Comparison of ENCODE assay signal across 18 cellular contexts in the genomic region with DNA sequence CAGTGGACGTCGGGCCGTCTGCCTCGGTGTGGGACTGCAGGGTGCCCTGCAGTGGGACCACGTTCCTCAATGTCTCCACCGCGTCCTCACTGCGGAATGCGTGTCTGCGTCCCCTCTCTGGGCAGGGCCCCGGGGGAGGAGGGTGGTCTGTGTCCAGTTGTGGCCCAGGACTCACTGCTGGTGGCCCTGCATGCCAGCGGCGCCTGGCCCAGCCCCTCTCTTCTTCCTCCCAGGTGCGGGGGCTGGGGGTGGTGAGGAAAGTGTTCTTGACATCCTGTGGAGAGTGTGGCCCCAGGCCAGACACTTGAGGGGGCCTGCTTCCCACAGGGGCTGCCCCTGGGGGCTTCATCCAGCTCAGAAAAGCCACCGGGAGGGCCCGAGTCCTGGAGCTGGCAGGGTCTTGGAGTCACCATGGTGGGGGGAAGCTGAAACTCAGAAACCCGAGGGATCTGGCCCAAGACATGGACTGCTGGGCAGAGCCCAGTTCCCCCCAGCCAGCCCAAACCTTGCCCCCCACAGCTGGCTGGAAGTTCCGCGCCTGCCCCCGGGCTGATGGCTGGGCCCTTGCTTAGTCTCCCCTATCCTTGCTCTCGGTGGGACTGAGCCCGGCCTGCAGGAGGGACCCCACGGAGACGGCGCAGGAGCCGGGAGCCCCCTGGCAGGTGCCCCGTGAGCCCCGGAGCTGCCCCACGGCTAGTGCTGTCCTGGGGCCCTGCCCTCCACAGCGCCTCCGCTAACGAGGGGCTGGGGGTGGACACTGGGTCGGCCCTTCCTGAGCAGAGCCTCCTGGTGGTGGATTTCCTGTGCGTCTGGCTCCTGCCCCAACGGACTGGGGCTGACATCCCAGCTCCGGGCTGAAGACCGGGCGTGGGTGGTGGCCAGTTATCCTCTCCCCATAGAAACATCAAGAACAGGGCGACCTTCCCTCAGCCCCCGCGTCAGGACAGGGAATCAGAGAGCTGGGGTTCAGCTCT. TPM values are rescaled to one million over a fixed set of nuclear protein-coding genes. Genes with fewer than 3 reads are reported as not detected.
DNase-seq lines count a peak whose midpoint lies in the region; ATAC-seq, FAIRE-seq and TF ChIP-seq lines count a peak whose summit lies in the region.
"Had no signal": no experiment of that assay in that cellular context is flagged by ENCODE, and none has a peak within 500 bp of the region (broad histone marks: within the 10 kb centered on the region; RNA-seq: fewer than 3 reads in every experiment).

No MANE protein-coding gene starts in this region.

- 0 out of 2 replicates have a peak, but pooled peaks cover 5% of the 10 kb centered on the region for H3K9me1 ChIP-seq in IMR-90 (ENCODE audit: insufficient read depth, low read length)

- H2AFZ ChIP-seq in IMR-90 (replicated peaks; ENCODE audit: low read length, poor library complexity), result no peak overlapping the region

- no peak for TF ChIP-seq POLR2A in A549 (IDR thresholded peaks at IDR 0.05; ENCODE audit: low read length)
- no peak for TF ChIP-seq POLR2A in IMR-90 (IDR thresholded peaks at IDR 0.05; ENCODE audit: low read depth, low read length)
- TF ChIP-seq POLR2A in suprapubic skin (IDR thresholded peaks at IDR 0.05), result no peak

- H3K4me1 ChIP-seq in A549 (no peaks in the 10 kb centered on the region), IMR-90 (ENCODE audit: control insufficient read depth, insufficient read depth, low read length) (no peaks in the 10 kb centered on the region), suprapubic skin (peaks cover 24% of the 10 kb centered on the region)

- H3K27me3 ChIP-seq in IMR-90 (ENCODE audit: control insufficient read depth, insufficient read depth, low read length) (peaks cover 53% of the 10 kb centered on the region), suprapubic skin (peaks cover 57% of the 10 kb centered on the region)

- DNase-seq in A549 (ENCODE audit: low read depth in 1 of 2, low spot score in 1 of 2) (no peak), IMR-90 (no peak), foreskin fibroblast (no peak), nucleus accumbens (lab: John Stamatoyannopoulos, UW) (no peak), cerebellum (ENCODE audit: low spot score) (no peak), suprapubic skin (ENCODE audit: low spot score in 2 of 2) (no peak)
- DNase-seq: activated CD4-positive, alpha-beta T cell treated with anti-CD3 and anti-CD28 coated beads, Interleukin-2, amount 10 ng/mL, durations not matched to agents 24 days and 14 days; activated T-cell treated with anti-CD3 and anti-CD28 coated beads, Interleukin-2, amount 50 U/mL, for 24 hours; anterior cingulate cortex; Calu3; effector CD8-positive, alpha-beta T cell; naive B cell; NCI-H748 treated with DMSO at 0.1 percent for 48 hours; T-helper 17 cell had no signal

- no peaks in the 10 kb centered on the region for H3K9me3 Mint-ChIP-seq in nephron
- H3K9me3 Mint-ChIP-seq: activated CD4-positive, alpha-beta T cell treated with anti-CD3 and anti-CD28 coated beads, Interleukin-2, amount 10 ng/mL, durations not matched to agents 24 days and 14 days; activated T-cell treated with anti-CD3 and anti-CD28 coated beads, Interleukin-2, amount 50 U/mL, for 24 hours; naive B cell had no signal

- TF ChIP-seq RAD21 in A549 (conservative IDR thresholded peaks at IDR 0.05 in 1 of 2, IDR thresholded peaks at IDR 0.05 in 1 of 2), result no peak
- TF ChIP-seq RAD21 in IMR-90 (IDR thresholded peaks at IDR 0.05; ENCODE audit: low read length), result no peak

- H3K56ac ChIP-seq in IMR-90 (ENCODE audit: extremely low read depth, insufficient read depth, low read length), result no peak overlapping the region

- H3K9me3 ChIP-seq in A549 (no peaks in the 10 kb centered on the region), IMR-90 (ENCODE audit: control insufficient read depth, insufficient read depth, low read length) (no peaks in the 10 kb centered on the region), suprapubic skin (no peaks in the 10 kb centered on the region)

- no peak overlapping the region for H2BK15ac ChIP-seq in IMR-90 (ENCODE audit: low read depth, low read length)

- no peak overlapping the region for H2AK5ac ChIP-seq in IMR-90 (ENCODE audit: low read depth, low read length)

- no peak overlapping the region for H3K4ac ChIP-seq in IMR-90 (ENCODE audit: low read depth, low read length)

- dilution Hi-C loops in IMR-90 (cut with HindIII; ENCODE audit: low sequenced_read_pairs, unreplicated experiment), result no loop called here

- no peak overlapping the region for H2BK20ac ChIP-seq in IMR-90 (ENCODE audit: low read depth, low read length)

- H4K8ac ChIP-seq in IMR-90 (ENCODE audit: low read depth in 2 of 2, low read length in 2 of 2), result no peak overlapping the region

- H3K36me3 ChIP-seq in IMR-90 (ENCODE audit: control insufficient read depth, insufficient read depth, low read length) (no peaks in the 10 kb centered on the region), suprapubic skin (no peaks in the 10 kb centered on the region)

- TF ChIP-seq CTCF in A549 (IDR thresholded peaks at IDR 0.05) (no peak), IMR-90 (conservative IDR thresholded peaks at IDR 0.05; ENCODE audit: low read depth, low read length) (0 out of 2 replicates have a peak, but pooled peaks have one; percentile 14), foreskin fibroblast (IDR thresholded peaks at IDR 0.05; ENCODE audit: low read depth, low read length) (peak; percentile 29), nephron (IDR thresholded peaks at IDR 0.05; ENCODE audit: unreplicated experiment in 3 of 3) (peak in 2 of 3 experiments; percentile 20 to 43), suprapubic skin (IDR thresholded peaks at IDR 0.05) (no peak)

- H3K4me3 Mint-ChIP-seq in nephron, result peak overlapping the region in 2 of 3 experiments; percentile 61 to 83
- H3K4me3 Mint-ChIP-seq: activated CD4-positive, alpha-beta T cell treated with anti-CD3 and anti-CD28 coated beads, Interleukin-2, amount 10 ng/mL, durations not matched to agents 24 days and 14 days; activated T-cell treated with anti-CD3 and anti-CD28 coated beads, Interleukin-2, amount 50 U/mL, for 24 hours; T-helper 17 cell had no signal

- H4K5ac ChIP-seq in IMR-90 (ENCODE audit: low read depth, low read length), result no peak overlapping the region

- ATAC-seq in A549 (peak; percentile 54 to 80; a peak in 4 of 6 replicates), IMR-90 (ENCODE audit: low read depth) (no peak), HG02973 (IDR thresholded peaks at IDR 0.05; ENCODE audit: unreplicated experiment) (no peak)
- ATAC-seq: T-helper 17 cell had no signal

- FAIRE-seq in A549 (lab: Jason Lieb, UNC), result no peak
- FAIRE-seq: keratinocyte had no signal

- WGBS in A549 (ENCODE audit: missing lambda C conversion rate), result 67% methylated on average over 24 of the region's 41 CpGs
- WGBS in IMR-90 (ENCODE audit: extremely low coverage in 2 of 2, insufficient read length in 1 of 2), 2 experiments, result 70% methylated on average over 2 of the region's 41 CpGs; no CpG with 5 or more reads in 1 of the 2 experiments
- WGBS in suprapubic skin, result 91% methylated on average over 7 of the region's 41 CpGs

- no TSS peak for BruUV-seq in IMR-90 (replicated peaks; lab: Mats Ljungman, UMichigan)

- no peak overlapping the region for H2AK9ac ChIP-seq in IMR-90 (replicated peaks; ENCODE audit: low read depth, low read length, poor library complexity)

- no peak for TF ChIP-seq EP300 in A549 (IDR thresholded peaks at IDR 0.05)
- no peak for TF ChIP-seq EP300 in suprapubic skin (IDR thresholded peaks at IDR 0.05)

- no peak overlapping the region for H3K27ac Mint-ChIP-seq in nephron
- H3K27ac Mint-ChIP-seq: activated CD4-positive, alpha-beta T cell treated with anti-CD3 and anti-CD28 coated beads, Interleukin-2, amount 10 ng/mL, durations not matched to agents 24 days and 14 days; activated T-cell treated with anti-CD3 and anti-CD28 coated beads, Interleukin-2, amount 50 U/mL, for 24 hours; naive B cell; T-helper 17 cell had no signal

- POLR2A ChIA-PET in A549 (lab: Yijun Ruan, JAX) (no interaction called here), IMR-90 (lab: Charles Lee; ENCODE audit: unreplicated experiment) (no interaction called here)

- in situ Hi-C loops in IMR-90 (cut with MboI; ENCODE audit: low sequenced_read_pairs), result no loop called here

- H3K4me3 ChIP-seq in A549, result no peak overlapping the region
- H3K4me3 ChIP-seq in IMR-90 (ENCODE audit: insufficient read depth, low read depth, low read length), result no peak overlapping the region
- no peak overlapping the region for H3K4me3 ChIP-seq in foreskin fibroblast (ENCODE audit: low read depth in 1 of 2, low read length in 2 of 2)
- H3K4me3 ChIP-seq in suprapubic skin, result no peak overlapping the region

- intact Hi-C loops in IMR-90 (cut with micrococcal nuclease), result no loop called here

- H3K4me1 Mint-ChIP-seq in nephron, result peaks cover 26% of the 10 kb centered on the region
- H3K4me1 Mint-ChIP-seq: activated CD4-positive, alpha-beta T cell treated with anti-CD3 and anti-CD28 coated beads, Interleukin-2, amount 10 ng/mL, durations not matched to agents 24 days and 14 days had no signal

- H4K20me1 ChIP-seq in IMR-90 (ENCODE audit: insufficient read depth, low read length), result 0 out of 2 replicates have a peak, but pooled peaks cover 8% of the 10 kb centered on the region

- no peak overlapping the region for H3K14ac ChIP-seq in IMR-90 (replicated peaks; ENCODE audit: low read depth, low read length)

- H3K27me3 Mint-ChIP-seq in nephron (ENCODE audit: low read depth), result peaks cover 14% of the 10 kb centered on the region

- no peaks in the 10 kb centered on the region for H3K79me1 ChIP-seq in IMR-90 (ENCODE audit: low read depth in 1 of 2, low read length in 2 of 2)

- H3K27ac ChIP-seq in A549, result no peak overlapping the region
- H3K27ac ChIP-seq in IMR-90 (ENCODE audit: insufficient read depth, low read length), result no peak overlapping the region
- H3K27ac ChIP-seq in suprapubic skin, result no peak overlapping the region
- H3K27ac ChIP-seq: RWPE1 had no signal

- H3K4me2 ChIP-seq in A549 (no peak overlapping the region), IMR-90 (ENCODE audit: low read depth, low read length) (no peak overlapping the region)

- H3K36me3 Mint-ChIP-seq in nephron (ENCODE audit: low read depth), result no peaks in the 10 kb centered on the region
- H3K36me3 Mint-ChIP-seq: naive B cell had no signal

- H2BK5ac ChIP-seq in IMR-90 (ENCODE audit: low read depth, low read length, poor library complexity, severe bottlenecking), result no peak overlapping the region

- H2BK120ac ChIP-seq in IMR-90 (ENCODE audit: low read depth, low read length), result no peak overlapping the region

- CTCF ChIA-PET in A549 (lab: Yijun Ruan, JAX) (interaction anchor here (1.5 to 1.9 kb wide), 2 partner anchors 14 to 120 kb away, joined by 4 to 6 read pairs; no protein-coding TSS in a partner anchor), IMR-90 (lab: Yijun Ruan, JAX) (no interaction called here)

- H3K23ac ChIP-seq in IMR-90 (ENCODE audit: low read depth, low read length), result no peak overlapping the region

- H4K91ac ChIP-seq in IMR-90 (ENCODE audit: insufficient read depth, low read depth, low read length), result no peak overlapping the region

- H3K9ac ChIP-seq in IMR-90 (ENCODE audit: low read depth, low read length), result no peak overlapping the region

- H3K18ac ChIP-seq in IMR-90 (ENCODE audit: low read depth, low read length), result no peak overlapping the region

RNA-seq across cellular contexts. Expression of a gene that starts 2.9 kb away (rescaled TPM):
- polyA plus RNA-seq in A549 (2011; rRNA removed), result 0.12 and 0.17 TPM in 2 replicates
- 0.09 and 0.13 TPM in 2 replicates for polyA plus RNA-seq in A549 (2012; cell fraction: cytosol; rRNA removed)
- 0.29 and 0.36 TPM in 2 replicates for polyA plus RNA-seq in A549 (2012; cell fraction: nucleus; rRNA removed)
- 0.15 to 0.21 TPM (median 0.21 TPM) in 3 replicates for polyA plus RNA-seq in A549 (2017; fragmentation: RNase III; extraction: RNeasy Plus Mini Kit Qiagen cat#74134 plus additional on column Dnase treatment)
- polyA minus RNA-seq in A549 (2011; rRNA and poly(A)+ RNA removed), result 0.10 and 0.17 TPM in 2 replicates
- total RNA-seq in IMR-90 (2012; rRNA removed), result not detected in 2 replicates
- not detected in 2 replicates for polyA plus RNA-seq in IMR-90 (2012; rRNA removed)
- polyA plus RNA-seq in IMR-90 (2012; cell fraction: cytosol; rRNA removed), result 0.01 TPM in 1 of 2 replicates, not detected in the other
- polyA plus RNA-seq in IMR-90 (2012; cell fraction: nucleus; rRNA removed; ENCODE audit: low replicate concordance), result 0.10 and 0.12 TPM in 2 replicates
- total RNA-seq in cerebellum, result 0.54 TPM
- 10 to 100 TPM in 1 of 4 donors, 1 to 10 TPM in 3; 1.7 to 11.2 (median 2.6) TPM for total RNA-seq in suprapubic skin
- total RNA-seq: activated CD4-positive, alpha-beta T cell treated with anti-CD3 and anti-CD28 coated beads, Interleukin-2, amount 10 ng/mL, durations not matched to agents 24 days and 14 days; T-helper 17 cell had no signal

RNA-seq across cellular contexts. Expression of a gene that starts 24.2 kb away (rescaled TPM):
- 0.09 TPM in 1 of 2 replicates, not detected in the other for polyA plus RNA-seq in A549 (2011; rRNA removed)
- polyA plus RNA-seq in A549 (2012; cell fraction: cytosol; rRNA removed), result 0.11 and 0.23 TPM in 2 replicates
- 2.8 and 4.1 TPM in 2 replicates for polyA plus RNA-seq in A549 (2012; cell fraction: nucleus; rRNA removed)
- polyA plus RNA-seq in A549 (2017; fragmentation: RNase III; extraction: RNeasy Plus Mini Kit Qiagen cat#74134 plus additional on column Dnase treatment), result 0.20 to 0.25 TPM (median 0.24 TPM) in 3 replicates
- polyA minus RNA-seq in A549 (2011; rRNA and poly(A)+ RNA removed), result not detected in 2 replicates
- not detected in 2 replicates for total RNA-seq in IMR-90 (2012; rRNA removed)
- 0.05 and 0.23 TPM in 2 replicates for polyA plus RNA-seq in IMR-90 (2012; rRNA removed)
- 0.10 TPM in 1 of 2 replicates, not detected in the other for polyA plus RNA-seq in IMR-90 (2012; cell fraction: cytosol; rRNA removed)
- polyA plus RNA-seq in IMR-90 (2012; cell fraction: nucleus; rRNA removed; ENCODE audit: low replicate concordance), result 1.0 and 3.0 TPM in 2 replicates
- total RNA-seq in cerebellum, result 4.2 TPM
- not detected for total RNA-seq in suprapubic skin
- total RNA-seq: activated CD4-positive, alpha-beta T cell treated with anti-CD3 and anti-CD28 coated beads, Interleukin-2, amount 10 ng/mL, durations not matched to agents 24 days and 14 days; Calu3; T-helper 17 cell had no signal
- polyA plus RNA-seq: keratinocyte had no signal

Comparison
In these comparisons a context has a peak if more than half of its experiments do, and no peak if none do; other contexts are left out.
1. ATAC-seq: peak in A549 (2 of 2); none in IMR-90 (single experiment) and HG02973 (single experiment).
2. CTCF ChIP-seq: peak in IMR-90 (single experiment), foreskin fibroblast (single experiment) and nephron (2 of 3); none in A549 (single experiment) and suprapubic skin (0 of 2).